ENCODE assay signal across 1 cellular context in genomic region chr18:6729247-6730091, GRCh38.
TF ChIP-seq lines count a peak whose summit lies in the region.

Gene ARHGAP28, plus strand, starts transcription at chr18:6729716. Its CDS starts 106 bp downstream, at chr18:6729822.

TF ChIP-seq in WTC11, 78 proteins besides CTCF, POLR2A, EP300 and RAD21 (continued from another document):
- TF ChIP-seq ZNF423 (CRISPR knock-in tag; IDR thresholded peaks at IDR 0.05) (peak; percentile 93), NFATC4 (CRISPR knock-in tag; IDR thresholded peaks at IDR 0.05) (no peak), IRF2 (CRISPR knock-in tag; IDR thresholded peaks at IDR 0.05; ENCODE audit: borderline replicate concordance, low read depth) (no peak), NR3C1 (CRISPR knock-in tag; conservative IDR thresholded peaks at IDR 0.05; ENCODE audit: low read depth) (no peak), FOXP4 (CRISPR knock-in tag; IDR thresholded peaks at IDR 0.05) (peak; percentile 87), CREB1 (CRISPR knock-in tag; IDR thresholded peaks at IDR 0.05) (no peak), FOXP1 (CRISPR knock-in tag; IDR thresholded peaks at IDR 0.05; ENCODE audit: borderline replicate concordance) (peak; percentile 68; the same call in 1 of the 2 replicates), ATF6 (CRISPR knock-in tag; IDR thresholded peaks at IDR 0.05) (no peak), GTF2I (CRISPR knock-in tag; conservative IDR thresholded peaks at IDR 0.05) (no peak), RELA (CRISPR knock-in tag; IDR thresholded peaks at IDR 0.05; ENCODE audit: borderline replicate concordance) (no peak), ZBTB21 (CRISPR knock-in tag; IDR thresholded peaks at IDR 0.05; ENCODE audit: borderline replicate concordance) (no peak), ZNF263 (CRISPR knock-in tag; IDR thresholded peaks at IDR 0.05; ENCODE audit: low read depth) (no peak), ZNF219 (CRISPR knock-in tag; IDR thresholded peaks at IDR 0.05; ENCODE audit: borderline replicate concordance) (no peak), ZNF671 (CRISPR knock-in tag; IDR thresholded peaks at IDR 0.05) (no peak), PRDM15 (CRISPR knock-in tag; IDR thresholded peaks at IDR 0.05) (no peak), ETV6 (CRISPR knock-in tag; IDR thresholded peaks at IDR 0.05) (no peak; the same call in 1 of the 2 replicates), CBFB (CRISPR knock-in tag; IDR thresholded peaks at IDR 0.05; ENCODE audit: low read depth) (0 out of 2 replicates have a peak, but pooled peaks have one; percentile 39), NR2C2 (CRISPR knock-in tag; IDR thresholded peaks at IDR 0.05) (no peak), ATF2 (CRISPR knock-in tag; IDR thresholded peaks at IDR 0.05; ENCODE audit: borderline replicate concordance, low read depth) (no peak), ZNF317 (CRISPR knock-in tag; IDR thresholded peaks at IDR 0.05; ENCODE audit: borderline replicate concordance, low read depth) (no peak; the same call in 1 of the 2 replicates), NR1H2 (CRISPR knock-in tag; IDR thresholded peaks at IDR 0.05) (no peak), MXD4 (CRISPR knock-in tag; IDR thresholded peaks at IDR 0.05; ENCODE audit: borderline replicate concordance) (0 out of 2 replicates have a peak, but pooled peaks have one; percentile 15), GRHL2 (CRISPR knock-in tag; IDR thresholded peaks at IDR 0.05; ENCODE audit: insufficient replicate concordance, severe bottlenecking) (no peak), AR (CRISPR knock-in tag; IDR thresholded peaks at IDR 0.05) (no peak), CREM (CRISPR knock-in tag; IDR thresholded peaks at IDR 0.05) (peak; percentile 76), E2F1 (CRISPR knock-in tag; IDR thresholded peaks at IDR 0.05) (no peak), JAZF1 (CRISPR knock-in tag; IDR thresholded peaks at IDR 0.05) (no peak), ZNF416 (CRISPR knock-in tag; IDR thresholded peaks at IDR 0.05) (0 out of 2 replicates have a peak, but pooled peaks have one; percentile 51), PREB (CRISPR knock-in tag; IDR thresholded peaks at IDR 0.05; ENCODE audit: borderline replicate concordance) (no peak), ERG (CRISPR knock-in tag; IDR thresholded peaks at IDR 0.05) (no peak), TCF7 (CRISPR knock-in tag; IDR thresholded peaks at IDR 0.05; ENCODE audit: low read depth) (no peak), ATF1 (CRISPR knock-in tag; IDR thresholded peaks at IDR 0.05) (no peak), HMGXB4 (CRISPR knock-in tag; IDR thresholded peaks at IDR 0.05) (peak; percentile 76)
